ENCODE assay signal across 8 cellular contexts in genomic region chr2:9753276-9753600, GRCh38.
DNase-seq lines count a peak whose midpoint lies in the region; ATAC-seq, FAIRE-seq and TF ChIP-seq lines count a peak whose summit lies in the region.

No MANE protein-coding gene starts in this region.

- H3K9me3 ChIP-seq in A549 (no peaks in the 10 kb centered on the region), lower lobe of right lung (no peaks in the 10 kb centered on the region)

- H3K4me3 Mint-ChIP-seq in T-helper 1 cell treated with Interleukin-12 subunit alpha and Interleukin-12 subunit beta and Interleukin-4 antibody, amounts not matched to agents 30 μg/mL and 1 μg/mL, for 36 hours = peak overlapping the region; percentile 88

- H3K27me3 ChIP-seq in lower lobe of right lung (ENCODE audit: low read depth) = peaks cover 7% of the 10 kb centered on the region

- DNase-seq in A549 (ENCODE audit: low read depth in 1 of 2, low spot score in 1 of 2) = peak; percentile 88 to 92
- DNase-seq in central memory CD4-positive, alpha-beta T cell = peak; percentile 35
- no peak for DNase-seq in lower lobe of right lung
- peak; percentile 64 for DNase-seq in stimulated activated naive CD8-positive, alpha-beta T cell treated with anti-CD3 and anti-CD28 coated beads, Interleukin-15, Interleukin-2, amounts not matched to agents 100 U/mL and 50 U/mL, for 24 hours

- peak overlapping the region; percentile 98 for H3K27ac Mint-ChIP-seq in T-helper 1 cell treated with Interleukin-12 subunit alpha and Interleukin-12 subunit beta and Interleukin-4 antibody, amounts not matched to agents 30 μg/mL and 1 μg/mL, for 36 hours

- no peaks in the 10 kb centered on the region for H3K9me3 Mint-ChIP-seq in T-helper 1 cell treated with Interleukin-12 subunit alpha and Interleukin-12 subunit beta and Interleukin-4 antibody, amounts not matched to agents 30 μg/mL and 1 μg/mL, for 36 hours

- CTCF ChIA-PET in A549 (lab: Yijun Ruan, JAX) = interaction anchor here (0.7 to 19.4 kb wide), 5 partner anchors 9 to 254 kb away, joined by 3 to 234 read pairs (median 6); no protein-coding TSS in a partner anchor

- H3K27ac ChIP-seq in A549 = peak overlapping the region; percentile 87 to 93
- H3K27ac ChIP-seq in lower lobe of right lung = peak overlapping the region; percentile 18

- H3K4me2 ChIP-seq in A549 = peak overlapping the region; percentile 81

- H3K36me3 ChIP-seq in lower lobe of right lung = no peaks in the 10 kb centered on the region

- peaks cover 58% of the 10 kb centered on the region for H3K4me1 Mint-ChIP-seq in T-helper 1 cell treated with Interleukin-12 subunit alpha and Interleukin-12 subunit beta and Interleukin-4 antibody, amounts not matched to agents 30 μg/mL and 1 μg/mL, for 36 hours (ENCODE audit: low read depth)

- no peak for TF ChIP-seq EP300 in A549 (IDR thresholded peaks at IDR 0.05)

- POLR2A ChIA-PET in A549 (lab: Yijun Ruan, JAX) = interaction anchor here (0.6 to 2.5 kb wide), 8 partner anchors 29 to 198 kb away, joined by 3 to 25 read pairs (median 3); partner anchors contain the start of genes ADAM17, TAF1B and YWHAQ

- no peaks in the 10 kb centered on the region for H3K36me3 Mint-ChIP-seq in T-helper 1 cell treated with Interleukin-12 subunit alpha and Interleukin-12 subunit beta and Interleukin-4 antibody, amounts not matched to agents 30 μg/mL and 1 μg/mL, for 36 hours (ENCODE audit: low read depth)

- intact Hi-C loops in lower lobe of right lung (cut with DNase I) = no loop called here

- peaks cover 48% of the 10 kb centered on the region for H3K4me1 ChIP-seq in A549
- H3K4me1 ChIP-seq in lower lobe of right lung = peaks cover 28% of the 10 kb centered on the region

- ATAC-seq in A549 = peak; percentile 81 to 91
- ATAC-seq in GM18873 (IDR thresholded peaks at IDR 0.05; ENCODE audit: low FRiP score, unreplicated experiment) = peak; percentile 70
- ATAC-seq in HG03159 (IDR thresholded peaks at IDR 0.05; ENCODE audit: unreplicated experiment) = peak; percentile 74
- ATAC-seq in lower lobe of right lung = peak; percentile 69 to 83
- peak; percentile 82 for ATAC-seq in stimulated activated naive CD8-positive, alpha-beta T cell treated with anti-CD3 and anti-CD28 coated beads, Interleukin-15, Interleukin-2, amounts not matched to agents 100 U/mL and 50 U/mL, for 24 hours
- no peak for ATAC-seq in HG03097 (IDR thresholded peaks at IDR 0.05; ENCODE audit: low FRiP score, unreplicated experiment)

- H3K4me3 ChIP-seq in A549 (peak overlapping the region; percentile 35), lower lobe of right lung (peak overlapping the region; percentile 8)

- FAIRE-seq in A549 (lab: Jason Lieb, UNC) = peak; percentile 84

- H3K27me3 Mint-ChIP-seq in T-helper 1 cell treated with Interleukin-12 subunit alpha and Interleukin-12 subunit beta and Interleukin-4 antibody, amounts not matched to agents 30 μg/mL and 1 μg/mL, for 36 hours (ENCODE audit: low read depth) = peaks cover 33% of the 10 kb centered on the region

- TF ChIP-seq RAD21 in A549 (conservative IDR thresholded peaks at IDR 0.05 in 1 of 2, IDR thresholded peaks at IDR 0.05 in 1 of 2) = no peak; a peak in 1 of 5 replicates

- TF ChIP-seq POLR2A in A549 (IDR thresholded peaks at IDR 0.05; ENCODE audit: low read length) = peak; percentile 30; the same call in 1 of the 2 replicates

- 5% methylated on average over 9 of the region's 9 CpGs for WGBS in A549 (ENCODE audit: missing lambda C conversion rate)

- TF ChIP-seq CTCF in A549 (IDR thresholded peaks at IDR 0.05) = no peak
- no peak for TF ChIP-seq CTCF in lower lobe of right lung (IDR thresholded peaks at IDR 0.05)

TF ChIP-seq in A549, 52 proteins besides CTCF, POLR2A, EP300 and RAD21 (continues in another document):
- TF ChIP-seq HMGXB4 (CRISPR knock-in tag; IDR thresholded peaks at IDR 0.05; ENCODE audit: borderline replicate concordance) (no peak), MAX (IDR thresholded peaks at IDR 0.05) (peak; percentile 97), JUNB (IDR thresholded peaks at IDR 0.05) (no peak; the same call in 1 of the 2 replicates), RNF2 (IDR thresholded peaks at IDR 0.05; ENCODE audit: borderline replicate concordance, low read depth) (no peak), ESRRA (IDR thresholded peaks at IDR 0.05; ENCODE audit: borderline replicate concordance, low read length) (no peak), MAZ (IDR thresholded peaks at IDR 0.05; ENCODE audit: borderline replicate concordance, low read depth, low read length) (no peak), REST (IDR thresholded peaks at IDR 0.05) (no peak), MYC (IDR thresholded peaks at IDR 0.05; ENCODE audit: borderline replicate concordance, low read length) (peak; percentile 86), GATA3 (IDR thresholded peaks at IDR 0.05; ENCODE audit: borderline replicate concordance) (peak; percentile 49), BCL3 (IDR thresholded peaks at IDR 0.05) (no peak), FOXS1 (CRISPR knock-in tag; IDR thresholded peaks at IDR 0.05) (no peak), ZC3H11A (IDR thresholded peaks at IDR 0.05) (no peak), CHD2 (IDR thresholded peaks at IDR 0.05; ENCODE audit: low read length, partially characterized antibody) (no peak), CEBPB (IDR thresholded peaks at IDR 0.05) (no peak), TP53 (CRISPR knock-in tag; IDR thresholded peaks at IDR 0.05) (no peak), SREBF2 (IDR thresholded peaks at IDR 0.05) (no peak), ZNF302 (CRISPR knock-in tag; IDR thresholded peaks at IDR 0.05) (no peak), PBX3 (IDR thresholded peaks at IDR 0.05) (no peak)
